Comparison of ENCODE assay signal across 9 cellular contexts in genomic region chr22:38239101-38239761, GRCh38. TPM values are rescaled to one million over a fixed set of nuclear protein-coding genes. Genes with fewer than 3 reads are reported as not detected.
DNase-seq lines count a peak whose midpoint lies in the region; ATAC-seq, FAIRE-seq and TF ChIP-seq lines count a peak whose summit lies in the region.
"Had no signal": no experiment of that assay in that cellular context is flagged by ENCODE, and none has a peak within 500 bp of the region (broad histone marks: within the 10 kb centered on the region; RNA-seq: fewer than 3 reads in every experiment).

No MANE protein-coding gene starts in this region.

- TF ChIP-seq CTCF in AG04449 (IDR thresholded peaks at IDR 0.05; ENCODE audit: insufficient read depth, low read length, missing control alignments) (peak; percentile 28), fibroblast of lung (conservative IDR thresholded peaks at IDR 0.05 in 1 of 2, IDR thresholded peaks at IDR 0.05 in 1 of 2; ENCODE audit: low read depth in 1 of 2, low read length in 2 of 2) (peak; percentile 23 to 37), nephron (IDR thresholded peaks at IDR 0.05; ENCODE audit: unreplicated experiment in 3 of 3) (no peak), natural killer cell (IDR thresholded peaks at IDR 0.05) (no peak)

- peaks cover 30% of the 10 kb centered on the region for H3K4me1 ChIP-seq in fibroblast of lung (ENCODE audit: control insufficient read depth, extremely low read depth, insufficient read depth, low read length)
- H3K4me1 ChIP-seq in CD4-positive, alpha-beta memory T cell (ENCODE audit: insufficient read depth, low read length), result no peaks in the 10 kb centered on the region

- H3K27ac ChIP-seq in fibroblast of lung (ENCODE audit: insufficient read depth, low read length), result peak overlapping the region; percentile 92
- H3K27ac ChIP-seq in CD4-positive, alpha-beta memory T cell (ENCODE audit: low read depth, low read length), result no peak overlapping the region

- H2AFZ ChIP-seq in fibroblast of lung (ENCODE audit: low read length), result no peak overlapping the region

- H3K36me3 Mint-ChIP-seq in nephron (ENCODE audit: low read depth) (peaks cover 48% of the 10 kb centered on the region), natural killer cell (peaks cover 15% of the 10 kb centered on the region)
- H3K36me3 Mint-ChIP-seq in CD4-positive, alpha-beta memory T cell, result peaks cover 26 to 46% of the 10 kb centered on the region in 2 donors

- no peaks in the 10 kb centered on the region for H3K9me3 ChIP-seq in fibroblast of lung (ENCODE audit: control insufficient read depth, insufficient read depth, low read depth, low read length)
- H3K9me3 ChIP-seq in CD4-positive, alpha-beta memory T cell (ENCODE audit: control insufficient read depth in 1 of 2, low read length in 2 of 2), result no peaks in the 10 kb centered on the region

- FAIRE-seq in RCC 7860 (lab: Jason Lieb, UNC) (no peak), GM19239 (lab: Jason Lieb, UNC) (no peak)

- H3K4me3 ChIP-seq in AG04449 (ENCODE audit: low read depth, low read length) (peak overlapping the region; percentile 18; the same call in 1 of the 2 replicates), fibroblast of lung (replicated peaks in 1 of 4; ENCODE audit: control extremely low read depth in 1 of 4, insufficient read depth in 1 of 4, low read depth in 3 of 4, low read length in 4 of 4) (peak overlapping the region in 2 of 4 experiments; percentile 5 to 11)
- no peak overlapping the region for H3K4me3 ChIP-seq in CD4-positive, alpha-beta memory T cell (ENCODE audit: low read length in 2 of 2)

- H3K4me3 Mint-ChIP-seq in nephron, result no peak overlapping the region
- no peak overlapping the region for H3K4me3 Mint-ChIP-seq in natural killer cell
- H3K4me3 Mint-ChIP-seq in CD4-positive, alpha-beta memory T cell, result no peak overlapping the region
- H3K4me3 Mint-ChIP-seq: naive thymus-derived CD8-positive, alpha-beta T cell had no signal

- H3K79me2 ChIP-seq in fibroblast of lung (ENCODE audit: control insufficient read depth, insufficient read depth, low read length), result no peaks in the 10 kb centered on the region

- intact Hi-C loops in natural killer cell (cut with micrococcal nuclease), result no loop called here
- intact Hi-C loops in CD4-positive, alpha-beta memory T cell (cut with micrococcal nuclease), result no loop called here

- H3K4me2 ChIP-seq in fibroblast of lung (ENCODE audit: extremely low read depth, insufficient read depth, low read length), result peak overlapping the region; percentile 69

- CTCF ChIA-PET in AG04449 (lab: Yijun Ruan, JAX), result interaction anchor here (0.8 to 1.4 kb wide), 8 partner anchors 9 to 333 kb away, joined by 3 to 5 read pairs (median 4); no protein-coding TSS in a partner anchor
- CTCF ChIA-PET in CD4-positive, alpha-beta memory T cell (lab: Charles Lee; ENCODE audit: partially characterized antibody), result interaction anchor here (1.5 kb wide), 1 partner anchor 9 kb away, joined by 3 read pairs; no protein-coding TSS in a partner anchor

- no peaks in the 10 kb centered on the region for H4K20me1 ChIP-seq in fibroblast of lung (ENCODE audit: control insufficient read depth, extremely low read depth, insufficient read depth, low read length)

- no peak for ATAC-seq in natural killer cell
- ATAC-seq: naive thymus-derived CD8-positive, alpha-beta T cell had no signal

- POLR2A ChIA-PET in AG04449 (lab: Yijun Ruan, JAX), result interaction anchor here (0.6 to 1.2 kb wide), 6 partner anchors 10 to 187 kb away, joined by 3 to 9 read pairs (median 3); no protein-coding TSS in a partner anchor
- POLR2A ChIA-PET in CD4-positive, alpha-beta memory T cell (lab: Charles Lee; ENCODE audit: partially characterized antibody), result no interaction called here

- H3K27me3 Mint-ChIP-seq in nephron (ENCODE audit: low read depth), result no peaks in the 10 kb centered on the region
- H3K27me3 Mint-ChIP-seq in natural killer cell (ENCODE audit: low read depth in 2 of 2), result no peaks in the 10 kb centered on the region
- no peaks in the 10 kb centered on the region for H3K27me3 Mint-ChIP-seq in CD4-positive, alpha-beta memory T cell
- H3K27me3 Mint-ChIP-seq: naive thymus-derived CD8-positive, alpha-beta T cell had no signal

- H3K9me3 Mint-ChIP-seq in nephron (no peaks in the 10 kb centered on the region), natural killer cell (no peaks in the 10 kb centered on the region)
- no peaks in the 10 kb centered on the region for H3K9me3 Mint-ChIP-seq in CD4-positive, alpha-beta memory T cell
- H3K9me3 Mint-ChIP-seq: naive thymus-derived CD8-positive, alpha-beta T cell had no signal

- H3K27me3 ChIP-seq in fibroblast of lung (ENCODE audit: control insufficient read depth, insufficient read depth, low read length), result no peaks in the 10 kb centered on the region
- H3K27me3 ChIP-seq in CD4-positive, alpha-beta memory T cell (ENCODE audit: insufficient read depth, low read length), result no peaks in the 10 kb centered on the region

- DNase-seq in AG04449 (ENCODE audit: low read depth, low spot score) (peak; percentile 91), RCC 7860 (ENCODE audit: low spot score) (peak; percentile 10), fibroblast of lung (ENCODE audit: low read depth in 2 of 2) (peak; percentile 89 to 95), HK-2 (ENCODE audit: unreplicated experiment) (no peak), natural killer cell (no peak), GM19239 (ENCODE audit: insufficient read length, low spot score) (no peak)
- DNase-seq in CD4-positive, alpha-beta memory T cell, result no peak
- DNase-seq: naive thymus-derived CD8-positive, alpha-beta T cell had no signal

- peak overlapping the region; percentile 65 for H3K9ac ChIP-seq in fibroblast of lung (ENCODE audit: insufficient read depth, low read length)

- H3K36me3 ChIP-seq in fibroblast of lung (ENCODE audit: control insufficient read depth, insufficient read depth, low read length), result peaks cover 9% of the 10 kb centered on the region
- peaks cover 5% of the 10 kb centered on the region for H3K36me3 ChIP-seq in CD4-positive, alpha-beta memory T cell (ENCODE audit: insufficient read depth, low read length)

- H3K27ac Mint-ChIP-seq in nephron (peak overlapping the region in 2 of 3 experiments; percentile 35 to 73), natural killer cell (peak overlapping the region in 1 of 2 donors; percentile 35)
- peak overlapping the region in 2 of 7 donors; percentile 8 to 36 for H3K27ac Mint-ChIP-seq in CD4-positive, alpha-beta memory T cell
- H3K27ac Mint-ChIP-seq: naive thymus-derived CD8-positive, alpha-beta T cell had no signal

- H3K4me1 Mint-ChIP-seq in nephron (peaks cover 42% of the 10 kb centered on the region), natural killer cell (peaks cover 13 to 24% of the 10 kb centered on the region in 2 donors)
- peaks cover 0 to 3% (median 0%) of the 10 kb centered on the region in 4 donors for H3K4me1 Mint-ChIP-seq in CD4-positive, alpha-beta memory T cell

RNA-seq across cellular contexts. Expression of gene TMEM184B, which starts 33.6 kb away (rescaled TPM):
- total RNA-seq in fibroblast of lung (19.5 and 28.2 TPM in 2 replicates), natural killer cell (10 to 100 TPM; 58.1 to 72.5 (median 68.6) TPM)
- 37.2 and 40.3 TPM in 2 replicates for polyA plus RNA-seq in fibroblast of lung
- polyA plus RNA-seq in fibroblast of lung (2012), result 55.8 and 60.3 TPM in 2 replicates
- 82.2 and 114 TPM in 2 replicates for polyA minus RNA-seq in fibroblast of lung (ENCODE audit: low replicate concordance)
- 10 to 100 TPM; 35.7 to 36.6 TPM for total RNA-seq in CD4-positive, alpha-beta memory T cell
- polyA plus RNA-seq in CD4-positive, alpha-beta memory T cell, result 10 to 100 TPM in 1 of 2 donors, 1 to 10 TPM in 1; 9.0 to 23.8 TPM

RNA-seq across cellular contexts. Expression of gene MAFF, which starts 37.4 kb away (rescaled TPM):
- total RNA-seq in fibroblast of lung (20.5 and 26.3 TPM in 2 replicates), natural killer cell (100 to 1,000 TPM; 168 to 215 (median 187) TPM)
- 8.8 and 18.5 TPM in 2 replicates for polyA plus RNA-seq in fibroblast of lung
- 13.1 and 24.4 TPM in 2 replicates for polyA plus RNA-seq in fibroblast of lung (2012)
- polyA minus RNA-seq in fibroblast of lung (ENCODE audit: low replicate concordance), result 4.9 and 10.7 TPM in 2 replicates
- total RNA-seq in CD4-positive, alpha-beta memory T cell, result 1 to 10 TPM; 6.8 TPM
- 1 to 10 TPM; 3.3 to 3.5 TPM for polyA plus RNA-seq in CD4-positive, alpha-beta memory T cell

RNA-seq across cellular contexts. Expression of gene PLA2G6, which starts 57.6 kb away (rescaled TPM):
- total RNA-seq in fibroblast of lung, result 24.9 and 29.9 TPM in 2 replicates
- polyA plus RNA-seq in fibroblast of lung, result 4.4 and 4.8 TPM in 2 replicates
- polyA plus RNA-seq in fibroblast of lung (2012), result 3.2 and 5.1 TPM in 2 replicates
- 24.8 and 39.5 TPM in 2 replicates for polyA minus RNA-seq in fibroblast of lung (ENCODE audit: low replicate concordance)
- 100 to 1,000 TPM; 137 to 167 (median 145) TPM for total RNA-seq in natural killer cell
- total RNA-seq in CD4-positive, alpha-beta memory T cell, result 100 to 1,000 TPM; 228 to 238 TPM
- 1 to 10 TPM; 1.1 to 4.7 TPM for polyA plus RNA-seq in CD4-positive, alpha-beta memory T cell

Comparison
In these comparisons a context has a peak if more than half of its experiments do, and no peak if none do; other contexts are left out.
1. DNase-seq: peak in AG04449 (single experiment), RCC 7860 (single experiment) and fibroblast of lung (2 of 2); none in HK-2 (single experiment), natural killer cell (single experiment), GM19239 (single experiment) and CD4-positive, alpha-beta memory T cell (0 of 5).
2. CTCF ChIP-seq: peak in AG04449 (single experiment) and fibroblast of lung (2 of 2); none in nephron (0 of 3) and natural killer cell (single experiment).